1 cellular context compared by ENCODE assay signal in the genomic region with DNA sequence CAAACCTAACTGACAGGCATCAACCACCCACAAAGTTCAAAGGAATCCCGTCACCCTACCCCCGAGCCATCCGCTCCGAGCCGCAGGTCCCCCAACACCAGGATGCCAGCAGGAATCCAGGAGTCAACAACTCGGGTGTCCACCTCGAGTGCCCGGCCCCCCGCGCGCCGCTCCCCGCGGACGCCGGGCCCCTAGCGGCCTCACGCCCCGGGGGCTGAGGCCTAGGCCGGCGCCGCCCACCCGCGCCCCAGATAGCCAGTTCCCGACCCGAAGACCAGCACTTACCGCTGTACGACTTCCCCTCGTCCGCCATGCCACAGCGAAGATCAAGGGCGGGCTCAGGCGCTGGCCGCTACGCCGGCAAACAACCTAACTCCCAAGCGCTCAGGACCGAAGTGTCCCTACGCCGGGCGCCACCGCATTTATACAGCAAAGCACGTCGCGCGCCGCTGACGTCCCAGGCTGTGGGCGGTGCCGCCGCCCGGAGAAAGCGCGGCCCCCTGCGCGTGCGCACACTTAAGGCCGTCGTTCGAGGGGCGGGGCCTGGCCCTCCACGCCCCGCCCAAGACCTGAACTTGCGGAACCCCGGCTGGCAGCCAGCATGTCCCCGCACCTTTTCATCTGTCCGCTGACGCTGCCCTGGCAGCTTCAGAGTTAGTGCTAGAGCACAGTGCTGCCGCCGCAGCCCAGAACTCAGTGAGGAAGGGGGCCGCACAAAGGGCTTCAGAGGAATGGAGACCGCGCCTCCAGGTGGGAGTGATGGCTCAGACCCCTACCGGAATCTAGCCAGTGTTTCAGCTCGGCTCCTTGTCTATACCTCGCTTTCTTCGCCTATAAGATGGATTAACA.
TF ChIP-seq lines count a peak whose summit lies in the region.

Gene NXF1 (minus strand): TSS at position 397 of the 849 bp plus-strand sequence. CDS start 84 bp downstream, at position 313.

TF ChIP-seq in HepG2, 621 proteins besides CTCF, POLR2A, EP300 and RAD21 (continued from another document and continues in another):
- TF ChIP-seq DMTF1 (CRISPR knock-in tag; IDR thresholded peaks at IDR 0.05) (no peak), PRPF4 (IDR thresholded peaks at IDR 0.05; ENCODE audit: low read depth, low read length, poor library complexity, severe bottlenecking) (no peak), ZNF720 (CRISPR knock-in tag; IDR thresholded peaks at IDR 0.05) (no peak), ZNF747 (CRISPR knock-in tag; IDR thresholded peaks at IDR 0.05; ENCODE audit: borderline replicate concordance) (peak; percentile 77; the same call in 1 of the 2 replicates), ZIK1 (CRISPR knock-in tag; IDR thresholded peaks at IDR 0.05; ENCODE audit: borderline replicate concordance, low read depth) (peak; percentile 83; the same call in 1 of the 2 replicates), ZBTB3 (CRISPR knock-in tag; IDR thresholded peaks at IDR 0.05; ENCODE audit: borderline replicate concordance, low read depth) (no peak; the same call in 1 of the 2 replicates), GPN1 (CRISPR knock-in tag; IDR thresholded peaks at IDR 0.05; ENCODE audit: borderline replicate concordance) (no peak), ZNF674 (CRISPR knock-in tag; IDR thresholded peaks at IDR 0.05; ENCODE audit: low read depth) (no peak), ZUFSP (CRISPR knock-in tag; IDR thresholded peaks at IDR 0.05; ENCODE audit: borderline replicate concordance) (no peak), ZNF367 (CRISPR knock-in tag; IDR thresholded peaks at IDR 0.05; ENCODE audit: borderline replicate concordance) (0 out of 2 replicates have a peak, but pooled peaks have one; percentile 39), ZNF251 (CRISPR knock-in tag; IDR thresholded peaks at IDR 0.05) (0 out of 2 replicates have a peak, but pooled peaks have one; percentile 34), BHLHE40 (IDR thresholded peaks at IDR 0.05; ENCODE audit: low read length) (peak; percentile 53; the same call in 1 of the 2 replicates), PITX1 (CRISPR knock-in tag; IDR thresholded peaks at IDR 0.05) (peak; percentile 52; the same call in 1 of the 2 replicates), THAP11 (CRISPR knock-in tag; IDR thresholded peaks at IDR 0.05) (peak; percentile 89), ZMAT5 (CRISPR knock-in tag; IDR thresholded peaks at IDR 0.05; ENCODE audit: borderline replicate concordance, low read depth) (no peak), PCBP2 (optimal IDR thresholded peaks at IDR 0.05; ENCODE audit: low read depth, low read length, poor library complexity, severe bottlenecking) (no peak), ARID4A (CRISPR knock-in tag; IDR thresholded peaks at IDR 0.05; ENCODE audit: borderline replicate concordance) (peak; percentile 95), ZNF766 (CRISPR knock-in tag; IDR thresholded peaks at IDR 0.05; ENCODE audit: borderline replicate concordance) (peak; percentile 76; the same call in 1 of the 2 replicates), DPF2 (CRISPR knock-in tag; IDR thresholded peaks at IDR 0.05; ENCODE audit: borderline replicate concordance, low read depth) (no peak), ZNF337 (CRISPR knock-in tag; IDR thresholded peaks at IDR 0.05; ENCODE audit: borderline replicate concordance, low read depth) (peak; percentile 24; the same call in 1 of the 2 replicates), ZNF3 (CRISPR knock-in tag; IDR thresholded peaks at IDR 0.05) (no peak), ZNF326 (CRISPR knock-in tag; IDR thresholded peaks at IDR 0.05; ENCODE audit: borderline replicate concordance) (peak; percentile 98), SETDB1 (CRISPR knock-in tag; IDR thresholded peaks at IDR 0.05; ENCODE audit: borderline replicate concordance) (no peak), KDM5B (CRISPR knock-in tag; IDR thresholded peaks at IDR 0.05; ENCODE audit: borderline replicate concordance) (peak; percentile 90), ZSCAN30 (CRISPR knock-in tag; IDR thresholded peaks at IDR 0.05) (no peak), PHF21A (CRISPR knock-in tag; IDR thresholded peaks at IDR 0.05) (no peak; the same call in 1 of the 2 replicates), SIX1 (CRISPR knock-in tag; IDR thresholded peaks at IDR 0.05; ENCODE audit: borderline replicate concordance) (peak; percentile 50; the same call in 1 of the 2 replicates), ZNF138 (CRISPR knock-in tag; IDR thresholded peaks at IDR 0.05; ENCODE audit: low read depth) (0 out of 2 replicates have a peak, but pooled peaks have one; percentile 26), CC2D1A (CRISPR knock-in tag; IDR thresholded peaks at IDR 0.05) (no peak), ZMYM4 (CRISPR knock-in tag; IDR thresholded peaks at IDR 0.05) (peak; percentile 96), KDM4B (CRISPR knock-in tag; IDR thresholded peaks at IDR 0.05) (peak; percentile 63; the same call in 1 of the 2 replicates), NFKB2 (CRISPR knock-in tag; IDR thresholded peaks at IDR 0.05; ENCODE audit: borderline replicate concordance) (peak; percentile 94; the same call in 1 of the 2 replicates), RXRA (CRISPR knock-in tag; IDR thresholded peaks at IDR 0.05) (peak; percentile 82), KAT8 (CRISPR knock-in tag; IDR thresholded peaks at IDR 0.05) (peak; percentile 95), ZNF878 (CRISPR knock-in tag; IDR thresholded peaks at IDR 0.05) (peak; percentile 46; the same call in 1 of the 2 replicates), KDM5A (IDR thresholded peaks at IDR 0.05; ENCODE audit: borderline replicate concordance, low read length) (peak; percentile 29; the same call in 1 of the 2 replicates), ZNF124 (CRISPR knock-in tag; IDR thresholded peaks at IDR 0.05) (peak; percentile 96)
- TF ChIP-seq, protein P1, sequence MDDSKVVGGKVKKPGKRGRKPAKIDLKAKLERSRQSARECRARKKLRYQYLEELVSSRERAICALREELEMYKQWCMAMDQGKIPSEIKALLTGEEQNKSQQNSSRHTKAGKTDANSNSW (CRISPR knock-in tag; IDR thresholded peaks at IDR 0.05; ENCODE audit: borderline replicate concordance) = no peak; the same call in 1 of the 2 replicates
- TF ChIP-seq, protein P2, sequence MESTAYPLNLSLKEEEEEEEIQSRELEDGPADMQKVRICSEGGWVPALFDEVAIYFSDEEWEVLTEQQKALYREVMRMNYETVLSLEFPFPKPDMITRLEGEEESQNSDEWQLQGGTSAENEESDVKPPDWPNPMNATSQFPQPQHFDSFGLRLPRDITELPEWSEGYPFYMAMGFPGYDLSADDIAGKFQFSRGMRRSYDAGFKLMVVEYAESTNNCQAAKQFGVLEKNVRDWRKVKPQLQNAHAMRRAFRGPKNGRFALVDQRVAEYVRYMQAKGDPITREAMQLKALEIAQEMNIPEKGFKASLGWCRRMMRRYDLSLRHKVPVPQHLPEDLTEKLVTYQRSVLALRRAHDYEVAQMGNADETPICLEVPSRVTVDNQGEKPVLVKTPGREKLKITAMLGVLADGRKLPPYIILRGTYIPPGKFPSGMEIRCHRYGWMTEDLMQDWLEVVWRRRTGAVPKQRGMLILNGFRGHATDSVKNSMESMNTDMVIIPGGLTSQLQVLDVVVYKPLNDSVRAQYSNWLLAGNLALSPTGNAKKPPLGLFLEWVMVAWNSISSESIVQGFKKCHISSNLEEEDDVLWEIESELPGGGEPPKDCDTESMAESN (CRISPR knock-in tag; conservative IDR thresholded peaks at IDR 0.05) = peak; percentile 67; the same call in 1 of the 2 replicates
- TF ChIP-seq, protein P3, sequence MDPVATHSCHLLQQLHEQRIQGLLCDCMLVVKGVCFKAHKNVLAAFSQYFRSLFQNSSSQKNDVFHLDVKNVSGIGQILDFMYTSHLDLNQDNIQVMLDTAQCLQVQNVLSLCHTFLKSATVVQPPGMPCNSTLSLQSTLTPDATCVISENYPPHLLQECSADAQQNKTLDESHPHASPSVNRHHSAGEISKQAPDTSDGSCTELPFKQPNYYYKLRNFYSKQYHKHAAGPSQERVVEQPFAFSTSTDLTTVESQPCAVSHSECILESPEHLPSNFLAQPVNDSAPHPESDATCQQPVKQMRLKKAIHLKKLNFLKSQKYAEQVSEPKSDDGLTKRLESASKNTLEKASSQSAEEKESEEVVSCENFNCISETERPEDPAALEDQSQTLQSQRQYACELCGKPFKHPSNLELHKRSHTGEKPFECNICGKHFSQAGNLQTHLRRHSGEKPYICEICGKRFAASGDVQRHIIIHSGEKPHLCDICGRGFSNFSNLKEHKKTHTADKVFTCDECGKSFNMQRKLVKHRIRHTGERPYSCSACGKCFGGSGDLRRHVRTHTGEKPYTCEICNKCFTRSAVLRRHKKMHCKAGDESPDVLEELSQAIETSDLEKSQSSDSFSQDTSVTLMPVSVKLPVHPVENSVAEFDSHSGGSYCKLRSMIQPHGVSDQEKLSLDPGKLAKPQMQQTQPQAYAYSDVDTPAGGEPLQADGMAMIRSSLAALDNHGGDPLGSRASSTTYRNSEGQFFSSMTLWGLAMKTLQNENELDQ (CRISPR knock-in tag; IDR thresholded peaks at IDR 0.05; ENCODE audit: borderline replicate concordance) = no peak
- TF ChIP-seq, protein P4, sequence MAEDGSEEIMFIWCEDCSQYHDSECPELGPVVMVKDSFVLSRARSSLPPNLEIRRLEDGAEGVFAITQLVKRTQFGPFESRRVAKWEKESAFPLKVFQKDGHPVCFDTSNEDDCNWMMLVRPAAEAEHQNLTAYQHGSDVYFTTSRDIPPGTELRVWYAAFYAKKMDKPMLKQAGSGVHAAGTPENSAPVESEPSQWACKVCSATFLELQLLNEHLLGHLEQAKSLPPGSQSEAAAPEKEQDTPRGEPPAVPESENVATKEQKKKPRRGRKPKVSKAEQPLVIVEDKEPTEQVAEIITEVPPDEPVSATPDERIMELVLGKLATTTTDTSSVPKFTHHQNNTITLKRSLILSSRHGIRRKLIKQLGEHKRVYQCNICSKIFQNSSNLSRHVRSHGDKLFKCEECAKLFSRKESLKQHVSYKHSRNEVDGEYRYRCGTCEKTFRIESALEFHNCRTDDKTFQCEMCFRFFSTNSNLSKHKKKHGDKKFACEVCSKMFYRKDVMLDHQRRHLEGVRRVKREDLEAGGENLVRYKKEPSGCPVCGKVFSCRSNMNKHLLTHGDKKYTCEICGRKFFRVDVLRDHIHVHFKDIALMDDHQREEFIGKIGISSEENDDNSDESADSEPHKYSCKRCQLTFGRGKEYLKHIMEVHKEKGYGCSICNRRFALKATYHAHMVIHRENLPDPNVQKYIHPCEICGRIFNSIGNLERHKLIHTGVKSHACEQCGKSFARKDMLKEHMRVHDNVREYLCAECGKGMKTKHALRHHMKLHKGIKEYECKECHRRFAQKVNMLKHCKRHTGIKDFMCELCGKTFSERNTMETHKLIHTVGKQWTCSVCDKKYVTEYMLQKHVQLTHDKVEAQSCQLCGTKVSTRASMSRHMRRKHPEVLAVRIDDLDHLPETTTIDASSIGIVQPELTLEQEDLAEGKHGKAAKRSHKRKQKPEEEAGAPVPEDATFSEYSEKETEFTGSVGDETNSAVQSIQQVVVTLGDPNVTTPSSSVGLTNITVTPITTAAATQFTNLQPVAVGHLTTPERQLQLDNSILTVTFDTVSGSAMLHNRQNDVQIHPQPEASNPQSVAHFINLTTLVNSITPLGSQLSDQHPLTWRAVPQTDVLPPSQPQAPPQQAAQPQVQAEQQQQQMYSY (CRISPR knock-in tag; IDR thresholded peaks at IDR 0.05) = peak; percentile 58; the same call in 1 of the 2 replicates
